Comparison of ENCODE assay signal across 22 cellular contexts in the genomic region with DNA sequence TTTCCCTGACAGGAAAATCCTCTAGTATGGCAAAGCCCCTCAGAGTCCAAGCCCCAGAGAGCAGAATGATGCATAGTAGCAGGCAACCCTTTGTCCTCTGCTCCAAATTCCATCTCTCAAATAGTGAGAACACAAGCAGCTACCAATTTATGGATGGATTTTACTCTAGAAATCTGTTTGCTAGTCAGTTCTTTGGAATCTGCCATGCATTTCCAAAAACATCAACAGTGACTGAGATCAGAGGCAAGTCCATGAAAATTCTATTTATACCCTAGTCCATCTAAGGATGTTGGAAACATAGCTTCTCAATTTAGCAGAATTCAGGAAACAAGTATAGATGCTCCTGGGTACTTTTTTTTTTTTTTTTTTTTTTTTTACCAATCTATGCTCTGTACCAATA. TPM values are rescaled to one million over a fixed set of nuclear protein-coding genes. Genes with fewer than 3 reads are reported as not detected.
"Had no signal": no experiment of that assay in that cellular context is flagged by ENCODE, and none has a peak within 500 bp of the region (broad histone marks: within the 10 kb centered on the region; RNA-seq: fewer than 3 reads in every experiment).

No MANE protein-coding gene starts in this region.

- ATAC-seq: foreskin keratinocyte; left cardiac atrium; psoas muscle; right lobe of liver; stimulated activated memory B cell treated with anti-CD40 and anti-IgM and Interleukin-4, amounts not matched to agents 10 μg/mL and 1 μg/mL and 100 μg/mL, for 72 hours had no signal

- H3K4me3 ChIP-seq: dorsolateral prefrontal cortex, left ventricle myocardium inferior, lung, psoas muscle, right lobe of liver, spleen, transverse colon had no signal

- H3K9ac ChIP-seq: parathyroid adenoma had no signal

- H3K79me2 ChIP-seq: parathyroid adenoma had no signal

- H2AFZ ChIP-seq: parathyroid adenoma had no signal

- H3K9me3 ChIP-seq: left ventricle myocardium inferior, psoas muscle, right lobe of liver, spleen, transverse colon had no signal

- DNase-seq: cortex of kidney; dorsolateral prefrontal cortex; effector CD8-positive, alpha-beta T cell; foreskin keratinocyte; immature natural killer cell; kidney; left cardiac atrium; left ventricle myocardium inferior; mesenchymal stem cell; naive B cell; occipital lobe; psoas muscle; retina; right lobe of liver; spleen; stimulated activated CD4-positive, alpha-beta T cell treated with anti-CD3 and anti-CD28 coated beads, Interleukin-15, amount 100 ng/mL, for 24 hours; stimulated activated CD4-positive, alpha-beta T cell treated with anti-CD3 and anti-CD28 coated beads, Interleukin-1b, Interleukin-23, amount 100 ng/mL, for 48 hours; stimulated activated CD4-positive, alpha-beta T cell treated with anti-CD3 and anti-CD28 coated beads, Interleukin-4, amount 100 ng/mL, for 24 hours; transverse colon had no signal

- H3K27me3 ChIP-seq: dorsolateral prefrontal cortex, right lobe of liver, spleen, transverse colon had no signal

- H3K27ac ChIP-seq: foreskin keratinocyte, left ventricle myocardium inferior, parathyroid adenoma, psoas muscle, right lobe of liver, spleen had no signal

- H3K4me1 ChIP-seq: foreskin keratinocyte had no signal

- H3K36me3 ChIP-seq: left ventricle myocardium inferior, right lobe of liver, spleen, transverse colon had no signal

RNA-seq across cellular contexts. Expression of a gene that starts 31.9 kb away (rescaled TPM):
- total RNA-seq: foreskin keratinocyte had no signal
- polyA plus RNA-seq: foreskin keratinocyte, immature natural killer cell had no signal
